In the genomic region with DNA sequence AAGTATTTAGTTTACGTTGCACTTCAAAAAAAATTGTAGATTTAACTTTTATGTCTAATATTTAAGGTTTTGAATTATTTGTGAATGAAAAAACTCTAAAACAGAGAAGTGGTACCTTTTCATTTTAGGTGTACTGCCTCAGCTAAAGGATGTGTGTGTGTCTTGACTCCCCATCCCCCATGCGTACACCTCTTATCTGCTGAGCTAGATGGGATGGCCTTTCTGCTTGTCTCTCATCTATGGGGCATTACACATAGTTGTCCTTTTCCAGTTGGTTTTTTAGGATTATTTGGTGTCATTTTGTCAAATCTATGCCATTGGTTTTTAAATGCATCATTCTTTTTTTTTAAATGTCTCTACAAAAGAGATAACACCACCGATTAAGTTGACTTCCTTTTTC, we compare ENCODE assay signal across 18 cellular contexts.
DNase-seq lines count a peak whose midpoint lies in the region; ATAC-seq, FAIRE-seq and TF ChIP-seq lines count a peak whose summit lies in the region.
"Had no signal": no experiment of that assay in that cellular context is flagged by ENCODE, and none has a peak within 500 bp of the region (broad histone marks: within the 10 kb centered on the region; RNA-seq: fewer than 3 reads in every experiment).

No MANE protein-coding gene starts in this region.

- ATAC-seq in Panc1 (no peak), pancreas (no peak)

- H3K27ac Mint-ChIP-seq in activated naive CD4-positive, alpha-beta T cell treated with anti-CD3 and anti-CD28 coated beads, Interleukin-2, amount 10 ng/mL, durations not matched to agents 7 days and 5 days = no peak overlapping the region
- no peak overlapping the region for H3K27ac Mint-ChIP-seq in activated CD4-positive, alpha-beta memory T cell treated with anti-CD3 and anti-CD28 coated beads for 36 hours
- H3K27ac Mint-ChIP-seq: CD4-positive, alpha-beta memory T cell had no signal

- peaks cover 73% of the 10 kb centered on the region for H3K4me1 ChIP-seq in ACC112 (ENCODE audit: control insufficient read depth, insufficient read depth, low read length, unreplicated experiment)
- H3K4me1 ChIP-seq in Panc1 (ENCODE audit: control insufficient read depth, insufficient read depth, low read length) = peaks cover 84% of the 10 kb centered on the region
- H3K4me1 ChIP-seq in neutrophil (ENCODE audit: control insufficient read depth in 1 of 2, insufficient read depth in 1 of 2, low read depth in 1 of 2, low read length in 1 of 2) = peaks cover 64 to 72% of the 10 kb centered on the region in 2 experiments
- peaks cover 20 to 48% (median 41%) of the 10 kb centered on the region in 3 donors for H3K4me1 ChIP-seq in pancreas
- H3K4me1 ChIP-seq: HAP-1 had no signal

- H3K27me3 ChIP-seq in ACC112 (ENCODE audit: insufficient read depth, low read length) (no peaks in the 10 kb centered on the region), Panc1 (ENCODE audit: control insufficient read depth, insufficient read depth, low read length) (no peaks in the 10 kb centered on the region), neutrophil (no peaks in the 10 kb centered on the region), pancreas (no peaks in the 10 kb centered on the region)
- H3K27me3 ChIP-seq: BE2C had no signal

- peaks cover 85% of the 10 kb centered on the region for H3K79me2 ChIP-seq in ACC112 (ENCODE audit: control insufficient read depth, insufficient read depth, low read length, unreplicated experiment)

- H3K27ac ChIP-seq in ACC112 (ENCODE audit: low read depth, low read length) = peak overlapping the region; percentile 94
- peak overlapping the region; percentile 92 for H3K27ac ChIP-seq in Panc1 (ENCODE audit: low read length)
- peak overlapping the region; percentile 90 for H3K27ac ChIP-seq in epithelial cell of prostate
- H3K27ac ChIP-seq in neutrophil = peak overlapping the region; percentile 78
- H3K27ac ChIP-seq in pancreas = no peak overlapping the region
- H3K27ac ChIP-seq: C4-2B had no signal

- TF ChIP-seq CTCF in Panc1 (IDR thresholded peaks at IDR 0.05) = no peak
- TF ChIP-seq CTCF in neutrophil (IDR thresholded peaks at IDR 0.05) = no peak
- TF ChIP-seq CTCF in pancreas (IDR thresholded peaks at IDR 0.05) = no peak

- peaks cover 19% of the 10 kb centered on the region for H3K4me1 Mint-ChIP-seq in activated naive CD4-positive, alpha-beta T cell treated with anti-CD3 and anti-CD28 coated beads, Interleukin-2, amount 10 ng/mL, durations not matched to agents 7 days and 5 days
- H3K4me1 Mint-ChIP-seq in activated CD4-positive, alpha-beta memory T cell treated with anti-CD3 and anti-CD28 coated beads for 36 hours (ENCODE audit: low read depth) = peaks cover 39% of the 10 kb centered on the region

- H3K9me3 Mint-ChIP-seq in activated naive CD4-positive, alpha-beta T cell treated with anti-CD3 and anti-CD28 coated beads, Interleukin-2, amount 10 ng/mL, durations not matched to agents 7 days and 5 days = no peaks in the 10 kb centered on the region
- H3K9me3 Mint-ChIP-seq in activated CD4-positive, alpha-beta memory T cell treated with anti-CD3 and anti-CD28 coated beads for 36 hours = no peaks in the 10 kb centered on the region
- H3K9me3 Mint-ChIP-seq: CD4-positive, alpha-beta memory T cell had no signal

- H2AFZ ChIP-seq in ACC112 (ENCODE audit: low read length, unreplicated experiment) = no peak overlapping the region

- intact Hi-C loops in Panc1 (cut with micrococcal nuclease; ENCODE audit: unreplicated experiment) = no loop called here
- intact Hi-C loops in pancreas (cut with DNase I) = no loop called here
- intact Hi-C loops in activated CD4-positive, alpha-beta memory T cell treated with anti-CD3 and anti-CD28 coated beads for 36 hours (cut with micrococcal nuclease) = no loop called here

- H3K9me3 ChIP-seq in Panc1 (ENCODE audit: control insufficient read depth, insufficient read depth, low read depth, low read length) = no peaks in the 10 kb centered on the region
- no peaks in the 10 kb centered on the region for H3K9me3 ChIP-seq in neutrophil
- H3K9me3 ChIP-seq in pancreas = no peaks in the 10 kb centered on the region
- H3K9me3 ChIP-seq: BE2C, Caco-2, HAP-1 had no signal

- BruUV-seq in Panc1 (replicated peaks; lab: Mats Ljungman, UMichigan) = no TSS peak

- H3K4me3 Mint-ChIP-seq in activated naive CD4-positive, alpha-beta T cell treated with anti-CD3 and anti-CD28 coated beads, Interleukin-2, amount 10 ng/mL, durations not matched to agents 7 days and 5 days = no peak overlapping the region
- no peak overlapping the region for H3K4me3 Mint-ChIP-seq in activated CD4-positive, alpha-beta memory T cell treated with anti-CD3 and anti-CD28 coated beads for 36 hours

- WGBS in pancreas, 2 donors = 69 to 71% methylated on average over 3 of the region's 3 CpGs

- in situ Hi-C loops in Panc1 (cut with HindIII; ENCODE audit: low pct_unique_long_range_greater_than_20kb, low sequenced_read_pairs) = no loop called here

- H3K27me3 Mint-ChIP-seq in activated naive CD4-positive, alpha-beta T cell treated with anti-CD3 and anti-CD28 coated beads, Interleukin-2, amount 10 ng/mL, durations not matched to agents 7 days and 5 days = no peaks in the 10 kb centered on the region
- H3K27me3 Mint-ChIP-seq in activated CD4-positive, alpha-beta memory T cell treated with anti-CD3 and anti-CD28 coated beads for 36 hours = no peaks in the 10 kb centered on the region
- H3K27me3 Mint-ChIP-seq: CD4-positive, alpha-beta memory T cell had no signal

- DNase-seq in Panc1 (ENCODE audit: low read depth, low spot score) (no peak), epithelial cell of prostate (ENCODE audit: low read depth, low spot score) (no peak), pancreas (no peak), NOMO-1 treated with DMSO at 0.1 percent for 48 hours (lab: John Stamatoyannopoulos, UW; ENCODE audit: unreplicated experiment) (no peak)
- DNase-seq in activated naive CD4-positive, alpha-beta T cell treated with anti-CD3 and anti-CD28 coated beads, Interleukin-2, amount 10 ng/mL, durations not matched to agents 7 days and 5 days = no peak
- DNase-seq in activated CD4-positive, alpha-beta memory T cell treated with anti-CD3 and anti-CD28 coated beads for 36 hours = no peak
- DNase-seq: BE2C; Caco-2; CD4-positive, alpha-beta memory T cell; DMS53; GF-D8; GOT3 had no signal

- no peaks in the 10 kb centered on the region for H3K36me3 Mint-ChIP-seq in activated naive CD4-positive, alpha-beta T cell treated with anti-CD3 and anti-CD28 coated beads, Interleukin-2, amount 10 ng/mL, durations not matched to agents 7 days and 5 days
- no peaks in the 10 kb centered on the region for H3K36me3 Mint-ChIP-seq in activated CD4-positive, alpha-beta memory T cell treated with anti-CD3 and anti-CD28 coated beads for 36 hours
- H3K36me3 Mint-ChIP-seq: CD4-positive, alpha-beta memory T cell had no signal

- POLR2A ChIA-PET in Panc1 (lab: Charles Lee) = interaction anchor here (0.7 kb wide), 1 partner anchor 48 kb away, joined by 17 read pairs; no protein-coding TSS in a partner anchor
- POLR2A ChIA-PET in activated CD4-positive, alpha-beta memory T cell treated with anti-CD3 and anti-CD28 coated beads for 36 hours (lab: Charles Lee) = no interaction called here

- no peak for FAIRE-seq in pancreas (lab: Jason Lieb, UNC)
- FAIRE-seq: GM19239, HTR-8/SVneo had no signal

- peaks cover 28% of the 10 kb centered on the region for H3K36me3 ChIP-seq in ACC112 (ENCODE audit: insufficient read depth, low read length)
- 0 out of 2 replicates have a peak, but pooled peaks cover 2% of the 10 kb centered on the region for H3K36me3 ChIP-seq in Panc1 (ENCODE audit: control insufficient read depth, insufficient read depth, low read length)
- H3K36me3 ChIP-seq in neutrophil = no peaks in the 10 kb centered on the region
- no peaks in the 10 kb centered on the region for H3K36me3 ChIP-seq in pancreas
- H3K36me3 ChIP-seq: BE2C, HAP-1 had no signal

- no peak overlapping the region for H3K4me3 ChIP-seq in ACC112 (ENCODE audit: low read depth, low read length)
- H3K4me3 ChIP-seq in Panc1 (ENCODE audit: low read depth in 2 of 2, low read length in 2 of 2) = no peak overlapping the region
- no peak overlapping the region for H3K4me3 ChIP-seq in neutrophil (ENCODE audit: low read depth in 1 of 2, low read length in 1 of 2)
- no peak overlapping the region for H3K4me3 ChIP-seq in pancreas
- H3K4me3 ChIP-seq: HAP-1 had no signal

- CTCF ChIA-PET in Panc1 (lab: Charles Lee) = interaction anchor here (0.6 kb wide), 1 partner anchor 108 kb away, joined by 8 read pairs; no protein-coding TSS in a partner anchor
- CTCF ChIA-PET in activated naive CD4-positive, alpha-beta T cell treated with anti-CD3 and anti-CD28 coated beads, Interleukin-2, amount 10 ng/mL, durations not matched to agents 7 days and 5 days (lab: Charles Lee) = no interaction called here
- CTCF ChIA-PET in activated CD4-positive, alpha-beta memory T cell treated with anti-CD3 and anti-CD28 coated beads for 36 hours (lab: Charles Lee) = no interaction called here

Comparison
In these comparisons a context has a peak if more than half of its experiments do, and no peak if none do; other contexts are left out.
1. H3K27ac ChIP-seq: peak in ACC112 (single experiment), Panc1 (single experiment), epithelial cell of prostate (single experiment) and neutrophil (single experiment); none in pancreas (0 of 4).